In the genomic region with DNA sequence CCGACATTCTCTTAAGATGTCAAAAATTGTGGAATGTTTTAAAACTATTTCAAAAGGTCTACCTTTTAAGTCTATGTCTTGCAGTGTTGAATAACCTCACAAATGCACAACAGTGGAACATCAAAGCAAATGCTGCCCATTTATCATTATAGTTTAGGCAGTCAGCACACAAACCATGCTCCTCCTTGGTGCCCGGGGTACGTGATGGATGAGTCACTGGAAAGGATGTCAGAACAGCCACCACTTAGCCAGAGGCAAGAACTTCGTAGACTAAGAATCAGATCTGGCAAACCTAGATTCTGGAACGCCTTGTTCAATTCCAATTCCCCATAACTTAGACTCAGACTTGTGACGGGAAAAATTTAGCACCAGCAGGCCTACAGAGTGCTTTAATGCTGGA, we compare ENCODE assay signal across 21 cellular contexts.
DNase-seq lines count a peak whose midpoint lies in the region; ATAC-seq and TF ChIP-seq lines count a peak whose summit lies in the region.
"Had no signal": no experiment of that assay in that cellular context is flagged by ENCODE, and none has a peak within 500 bp of the region (broad histone marks: within the 10 kb centered on the region; RNA-seq: fewer than 3 reads in every experiment).

No MANE protein-coding gene starts in this region.

- no peaks in the 10 kb centered on the region for H4K20me1 ChIP-seq in PC-3 (ENCODE audit: low read length)
- H4K20me1 ChIP-seq in hepatocyte (ENCODE audit: insufficient read depth, poor library complexity, severe bottlenecking): no peaks in the 10 kb centered on the region

- H3K9ac ChIP-seq in PC-3 (ENCODE audit: low read length): no peak overlapping the region
- H3K9ac ChIP-seq: neural progenitor cell had no signal

- POLR2A ChIA-PET in PC-3 (lab: Charles Lee; ENCODE audit: unreplicated experiment): no interaction called here
- POLR2A ChIA-PET in WTC11 (lab: Charles Lee): no interaction called here

- peaks cover 5% of the 10 kb centered on the region; the same call in 1 of the 2 replicates for H3K4me1 Mint-ChIP-seq in WTC11
- H3K4me1 Mint-ChIP-seq: neural progenitor cell had no signal

- no peaks in the 10 kb centered on the region for H3K79me2 ChIP-seq in PC-3 (ENCODE audit: low read length)
- H3K79me2 ChIP-seq in hepatocyte: no peaks in the 10 kb centered on the region

- H3F3A ChIP-seq in PC-3 (ENCODE audit: low read length, unreplicated experiment): no peaks in the 10 kb centered on the region

- H3K27me3 ChIP-seq in PC-3 (ENCODE audit: low read length) (0 out of 2 replicates have a peak, but pooled peaks cover 7% of the 10 kb centered on the region), hepatocyte (no peaks in the 10 kb centered on the region)
- H3K27me3 ChIP-seq: left lung, neural progenitor cell, spleen had no signal

- no peaks in the 10 kb centered on the region for H3K36me3 ChIP-seq in PC-3 (ENCODE audit: low read depth, low read length)
- no peaks in the 10 kb centered on the region for H3K36me3 ChIP-seq in hepatocyte (replicated peaks; ENCODE audit: insufficient read depth, low read depth)
- H3K36me3 ChIP-seq: left lung, neural progenitor cell, spleen had no signal

- H2AFZ ChIP-seq in PC-3 (ENCODE audit: low read length) (no peak overlapping the region), hepatocyte (no peak overlapping the region)
- H2AFZ ChIP-seq: neural progenitor cell had no signal

- ATAC-seq in PC-3: no peak
- ATAC-seq in WTC11: no peak
- ATAC-seq: HepG2, left lung, psoas muscle, Right ventricle myocardium inferior, T-cell had no signal

- CTCF ChIA-PET in PC-3 (lab: Charles Lee) (no interaction called here), WTC11 (lab: Charles Lee) (no interaction called here)

- H3K4me3 ChIP-seq in PC-3 (ENCODE audit: low read length) (no peak overlapping the region), hepatocyte (no peak overlapping the region)
- H3K4me3 ChIP-seq: left lung, neural progenitor cell, psoas muscle, spleen had no signal

- intact Hi-C loops in PC-3 (cut with micrococcal nuclease): no loop called here

- no peak overlapping the region for H3K4me2 ChIP-seq in PC-3 (ENCODE audit: low read length)
- H3K4me2 ChIP-seq in hepatocyte: no peak overlapping the region
- H3K4me2 ChIP-seq: neural progenitor cell had no signal

- H3K27ac ChIP-seq in PC-3 (ENCODE audit: low read length): no peak overlapping the region
- no peak overlapping the region for H3K27ac ChIP-seq in hepatocyte
- H3K27ac ChIP-seq: left lung, neural progenitor cell, psoas muscle, spleen had no signal

- H3K27me3 Mint-ChIP-seq in WTC11 (ENCODE audit: low read depth): no peaks in the 10 kb centered on the region
- H3K27me3 Mint-ChIP-seq: CD4-positive, CD25-positive, alpha-beta regulatory T cell; T-cell had no signal

- DNase-seq in A172 (ENCODE audit: low spot score) (peak; percentile 6), GM04504 (ENCODE audit: low read depth) (peak; percentile 26), PC-3 (peak; percentile 20), hepatocyte (ENCODE audit: low spot score) (peak; percentile 31), NCI-H2196 treated with DMSO at 0.1 percent for 48 hours (lab: John Stamatoyannopoulos, UW; ENCODE audit: unreplicated experiment) (no peak), germinal center (ENCODE audit: low spot score) (no peak), WTC11 (ENCODE audit: low spot score) (no peak), GM10266 (ENCODE audit: extremely low spot score) (no peak)
- DNase-seq: activated CD4-positive, alpha-beta T cell treated with anti-CD3 and anti-CD28 coated beads, Interleukin-2, amount 50 U/mL, for 48 hours; amniotic stem cell; CD4-positive, CD25-positive, alpha-beta regulatory T cell; left lung; NCI-H2081; NCI-H524; psoas muscle; spleen; stimulated activated CD4-positive, alpha-beta T cell treated with anti-CD3 and anti-CD28 coated beads, Interleukin-4, amount 100 ng/mL, for 4 hours; T-cell had no signal

- WGBS in hepatocyte (ENCODE audit: low lambda C conversion rate, missing lambda C conversion rate): 37% methylated on average over 6 of the region's 6 CpGs

- no peak overlapping the region for H3K27ac Mint-ChIP-seq in WTC11
- H3K27ac Mint-ChIP-seq: CD4-positive, CD25-positive, alpha-beta regulatory T cell; neural progenitor cell; T-cell had no signal

- BruUV-seq in PC-3 (replicated peaks; lab: Mats Ljungman, UMichigan): no TSS peak

- H3K36me3 Mint-ChIP-seq in WTC11: no peaks in the 10 kb centered on the region
- H3K36me3 Mint-ChIP-seq: CD4-positive, CD25-positive, alpha-beta regulatory T cell; neural progenitor cell; T-cell had no signal

- H3K9me3 ChIP-seq in PC-3 (ENCODE audit: low read length) (no peaks in the 10 kb centered on the region), hepatocyte (ENCODE audit: low read depth) (no peaks in the 10 kb centered on the region)
- H3K9me3 ChIP-seq: left lung, psoas muscle, spleen had no signal

- no peak overlapping the region for H3K4me3 Mint-ChIP-seq in WTC11
- H3K4me3 Mint-ChIP-seq: CD4-positive, CD25-positive, alpha-beta regulatory T cell; neural progenitor cell; T-cell had no signal

- no peaks in the 10 kb centered on the region for H3K9me3 Mint-ChIP-seq in WTC11
- H3K9me3 Mint-ChIP-seq: CD4-positive, CD25-positive, alpha-beta regulatory T cell; neural progenitor cell; T-cell had no signal

- H3K9me2 ChIP-seq in PC-3 (replicated peaks; ENCODE audit: low read length) (no peaks in the 10 kb centered on the region), hepatocyte (replicated peaks; ENCODE audit: insufficient read depth) (no peaks in the 10 kb centered on the region)

- H3K4me1 ChIP-seq in PC-3 (ENCODE audit: insufficient read depth, low read length) (no peaks in the 10 kb centered on the region), hepatocyte (ENCODE audit: insufficient read depth) (peaks cover 11% of the 10 kb centered on the region)
- H3K4me1 ChIP-seq: left lung, neural progenitor cell, psoas muscle had no signal

- no peak for TF ChIP-seq CTCF in PC-3 (conservative IDR thresholded peaks at IDR 0.05; ENCODE audit: low read depth, low read length)
- TF ChIP-seq CTCF in hepatocyte (IDR thresholded peaks at IDR 0.05; ENCODE audit: poor library complexity): no peak
- TF ChIP-seq CTCF in WTC11 (IDR thresholded peaks at IDR 0.05): no peak
- no peak for TF ChIP-seq CTCF in GM10266 (IDR thresholded peaks at IDR 0.05; ENCODE audit: control insufficient read depth, insufficient read depth, low read depth, missing control alignments)

TF ChIP-seq in WTC11, 78 proteins besides CTCF, POLR2A, EP300 and RAD21 (continues in another document):
- TF ChIP-seq, protein P1, sequence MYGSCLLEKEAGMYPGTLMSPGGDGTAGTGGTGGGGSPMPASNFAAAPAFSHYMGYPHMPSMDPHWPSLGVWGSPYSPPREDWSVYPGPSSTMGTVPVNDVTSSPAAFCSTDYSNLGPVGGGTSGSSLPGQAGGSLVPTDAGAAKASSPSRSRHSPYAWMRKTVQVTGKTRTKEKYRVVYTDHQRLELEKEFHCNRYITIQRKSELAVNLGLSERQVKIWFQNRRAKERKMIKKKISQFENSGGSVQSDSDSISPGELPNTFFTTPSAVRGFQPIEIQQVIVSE (CRISPR knock-in tag; IDR thresholded peaks at IDR 0.05; ENCODE audit: borderline replicate concordance): no peak
- TF ChIP-seq, protein P2, sequence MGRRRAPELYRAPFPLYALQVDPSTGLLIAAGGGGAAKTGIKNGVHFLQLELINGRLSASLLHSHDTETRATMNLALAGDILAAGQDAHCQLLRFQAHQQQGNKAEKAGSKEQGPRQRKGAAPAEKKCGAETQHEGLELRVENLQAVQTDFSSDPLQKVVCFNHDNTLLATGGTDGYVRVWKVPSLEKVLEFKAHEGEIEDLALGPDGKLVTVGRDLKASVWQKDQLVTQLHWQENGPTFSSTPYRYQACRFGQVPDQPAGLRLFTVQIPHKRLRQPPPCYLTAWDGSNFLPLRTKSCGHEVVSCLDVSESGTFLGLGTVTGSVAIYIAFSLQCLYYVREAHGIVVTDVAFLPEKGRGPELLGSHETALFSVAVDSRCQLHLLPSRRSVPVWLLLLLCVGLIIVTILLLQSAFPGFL (CRISPR knock-in tag; IDR thresholded peaks at IDR 0.05; ENCODE audit: borderline replicate concordance): no peak
- no peak for TF ChIP-seq MYBL2 (CRISPR knock-in tag; IDR thresholded peaks at IDR 0.05)
- TF ChIP-seq, protein P3, sequence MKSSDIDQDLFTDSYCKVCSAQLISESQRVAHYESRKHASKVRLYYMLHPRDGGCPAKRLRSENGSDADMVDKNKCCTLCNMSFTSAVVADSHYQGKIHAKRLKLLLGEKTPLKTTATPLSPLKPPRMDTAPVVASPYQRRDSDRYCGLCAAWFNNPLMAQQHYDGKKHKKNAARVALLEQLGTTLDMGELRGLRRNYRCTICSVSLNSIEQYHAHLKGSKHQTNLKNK (CRISPR knock-in tag; IDR thresholded peaks at IDR 0.05): no peak
- TF ChIP-seq, protein P4, sequence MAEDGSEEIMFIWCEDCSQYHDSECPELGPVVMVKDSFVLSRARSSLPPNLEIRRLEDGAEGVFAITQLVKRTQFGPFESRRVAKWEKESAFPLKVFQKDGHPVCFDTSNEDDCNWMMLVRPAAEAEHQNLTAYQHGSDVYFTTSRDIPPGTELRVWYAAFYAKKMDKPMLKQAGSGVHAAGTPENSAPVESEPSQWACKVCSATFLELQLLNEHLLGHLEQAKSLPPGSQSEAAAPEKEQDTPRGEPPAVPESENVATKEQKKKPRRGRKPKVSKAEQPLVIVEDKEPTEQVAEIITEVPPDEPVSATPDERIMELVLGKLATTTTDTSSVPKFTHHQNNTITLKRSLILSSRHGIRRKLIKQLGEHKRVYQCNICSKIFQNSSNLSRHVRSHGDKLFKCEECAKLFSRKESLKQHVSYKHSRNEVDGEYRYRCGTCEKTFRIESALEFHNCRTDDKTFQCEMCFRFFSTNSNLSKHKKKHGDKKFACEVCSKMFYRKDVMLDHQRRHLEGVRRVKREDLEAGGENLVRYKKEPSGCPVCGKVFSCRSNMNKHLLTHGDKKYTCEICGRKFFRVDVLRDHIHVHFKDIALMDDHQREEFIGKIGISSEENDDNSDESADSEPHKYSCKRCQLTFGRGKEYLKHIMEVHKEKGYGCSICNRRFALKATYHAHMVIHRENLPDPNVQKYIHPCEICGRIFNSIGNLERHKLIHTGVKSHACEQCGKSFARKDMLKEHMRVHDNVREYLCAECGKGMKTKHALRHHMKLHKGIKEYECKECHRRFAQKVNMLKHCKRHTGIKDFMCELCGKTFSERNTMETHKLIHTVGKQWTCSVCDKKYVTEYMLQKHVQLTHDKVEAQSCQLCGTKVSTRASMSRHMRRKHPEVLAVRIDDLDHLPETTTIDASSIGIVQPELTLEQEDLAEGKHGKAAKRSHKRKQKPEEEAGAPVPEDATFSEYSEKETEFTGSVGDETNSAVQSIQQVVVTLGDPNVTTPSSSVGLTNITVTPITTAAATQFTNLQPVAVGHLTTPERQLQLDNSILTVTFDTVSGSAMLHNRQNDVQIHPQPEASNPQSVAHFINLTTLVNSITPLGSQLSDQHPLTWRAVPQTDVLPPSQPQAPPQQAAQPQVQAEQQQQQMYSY (CRISPR knock-in tag; IDR thresholded peaks at IDR 0.05): no peak
- no peak for TF ChIP-seq ZNF219 (CRISPR knock-in tag; IDR thresholded peaks at IDR 0.05; ENCODE audit: borderline replicate concordance)
- no peak for TF ChIP-seq JUN (CRISPR knock-in tag; IDR thresholded peaks at IDR 0.05)
- no peak for TF ChIP-seq MXD4 (CRISPR knock-in tag; IDR thresholded peaks at IDR 0.05; ENCODE audit: borderline replicate concordance)
- no peak for TF ChIP-seq NFATC4 (CRISPR knock-in tag; IDR thresholded peaks at IDR 0.05)
- no peak for TF ChIP-seq FOXK1 (CRISPR knock-in tag; IDR thresholded peaks at IDR 0.05)

Comparison
In these comparisons a context has a peak if more than half of its experiments do, and no peak if none do; other contexts are left out.
1. DNase-seq: peak in A172 (single experiment), GM04504 (single experiment), PC-3 (single experiment) and hepatocyte (single experiment); none in NCI-H2196 treated with DMSO at 0.1 percent for 48 hours (single experiment), germinal center (single experiment), WTC11 (single experiment) and GM10266 (single experiment).